ENCODE assay signal across 9 cellular contexts in genomic region chr20:64038252-64038578, GRCh38. TPM values are rescaled to one million over a fixed set of nuclear protein-coding genes. Genes with fewer than 3 reads are reported as not detected.
DNase-seq lines count a peak whose midpoint lies in the region; ATAC-seq and TF ChIP-seq lines count a peak whose summit lies in the region.
"Had no signal": no experiment of that assay in that cellular context is flagged by ENCODE, and none has a peak within 500 bp of the region (broad histone marks: within the 10 kb centered on the region; RNA-seq: fewer than 3 reads in every experiment).

No MANE protein-coding gene starts in this region.

- H3K4me3 ChIP-seq in HAP-1 (peak overlapping the region; percentile 38; the same call in 1 of the 2 replicates), Panc1 (ENCODE audit: low read depth in 2 of 2, low read length in 2 of 2) (peak overlapping the region; percentile 43 to 58)

- DNase-seq in HAP-1 (ENCODE audit: low spot score in 2 of 2) (peak in 1 of 2 experiments; percentile 52), Panc1 (ENCODE audit: low read depth, low spot score) (no peak), islet precursor cell (peak; percentile 74), pons (ENCODE audit: low spot score) (no peak), inferior parietal cortex (ENCODE audit: extremely low spot score) (no peak), NCI-H187 treated with DMSO at 0.1 percent for 48 hours (lab: John Stamatoyannopoulos, UW) (no peak), GM19240 (ENCODE audit: insufficient read length, low spot score) (no peak)

- peaks cover 6% of the 10 kb centered on the region for H3K36me3 ChIP-seq in HAP-1 (replicated peaks)
- 0 out of 2 replicates have a peak, but pooled peaks cover 2% of the 10 kb centered on the region for H3K36me3 ChIP-seq in Panc1 (ENCODE audit: control insufficient read depth, insufficient read depth, low read length)

- H3K27me3 ChIP-seq in HAP-1 (ENCODE audit: low read depth), result 0 out of 2 replicates have a peak, but pooled peaks cover 2% of the 10 kb centered on the region
- H3K27me3 ChIP-seq in Panc1 (ENCODE audit: control insufficient read depth, insufficient read depth, low read length), result no peaks in the 10 kb centered on the region

- TF ChIP-seq CTCF in Panc1 (IDR thresholded peaks at IDR 0.05), result no peak

- CTCF ChIA-PET in Panc1 (lab: Charles Lee), result interaction anchor here (0.7 to 2.2 kb wide), 7 partner anchors 8 to 58 kb away, joined by 3 to 14 read pairs (median 4); partner anchors contain the start of genes PRPF6, SAMD10 and TCEA2

- in situ Hi-C loops in HAP-1 (cut with MboI; ENCODE audit: low sequenced_read_pairs) (no loop called here), Panc1 (cut with HindIII; ENCODE audit: low pct_unique_long_range_greater_than_20kb, low sequenced_read_pairs) (no loop called here)

- BruUV-seq in Panc1 (replicated peaks; lab: Mats Ljungman, UMichigan), result no TSS peak

- no peak overlapping the region for H3K27ac ChIP-seq in Panc1 (ENCODE audit: low read length)

- ATAC-seq in GM18867 (IDR thresholded peaks at IDR 0.05; ENCODE audit: unreplicated experiment) (peak; percentile 28), Panc1 (peak; percentile 66)

- H3K9me3 ChIP-seq in HAP-1 (no peaks in the 10 kb centered on the region), Panc1 (ENCODE audit: control insufficient read depth, insufficient read depth, low read depth, low read length) (no peaks in the 10 kb centered on the region)

- intact Hi-C loops in Panc1 (cut with micrococcal nuclease; ENCODE audit: unreplicated experiment), result no loop called here

- POLR2A ChIA-PET in Panc1 (lab: Charles Lee), result no interaction called here

- peaks cover 10% of the 10 kb centered on the region; the same call in 1 of the 2 replicates for H3K4me1 ChIP-seq in HAP-1
- peaks cover 35% of the 10 kb centered on the region for H3K4me1 ChIP-seq in Panc1 (ENCODE audit: control insufficient read depth, insufficient read depth, low read length)

RNA-seq across cellular contexts. Expression of gene C20orf204, which starts 2.2 kb away (rescaled TPM):
- 1.9 TPM for total RNA-seq in Panc1 (2021; ENCODE audit: unreplicated experiment)
- 3.3 TPM for polyA plus RNA-seq in Panc1 (2012; ENCODE audit: insufficient read length)

RNA-seq across cellular contexts. Expression of gene SOX18, which starts 11.2 kb away (rescaled TPM):
- 18.7 TPM for total RNA-seq in Panc1 (2021; ENCODE audit: unreplicated experiment)
- 25.7 TPM for polyA plus RNA-seq in Panc1 (2012; ENCODE audit: insufficient read length)
- total RNA-seq: SK-MEL-5 had no signal

RNA-seq across cellular contexts. Expression of gene TCEA2, which starts 24.8 kb away (rescaled TPM):
- total RNA-seq in Panc1 (2021; ENCODE audit: unreplicated experiment), result 38.5 TPM
- polyA plus RNA-seq in Panc1 (2012; ENCODE audit: insufficient read length), result 79.2 TPM

RNA-seq across cellular contexts. Expression of gene RGS19, which starts 41.1 kb away (rescaled TPM):
- 32.0 TPM for total RNA-seq in Panc1 (2021; ENCODE audit: unreplicated experiment)
- polyA plus RNA-seq in Panc1 (2012; ENCODE audit: insufficient read length), result 41.4 TPM

RNA-seq across cellular contexts. Expression of gene OPRL1, which starts 41.7 kb away (rescaled TPM):
- 3.9 TPM for total RNA-seq in Panc1 (2021; ENCODE audit: unreplicated experiment)
- polyA plus RNA-seq in Panc1 (2012; ENCODE audit: insufficient read length), result 9.5 TPM
